In genomic region chrX:109475174-109475891, GRCh38 we compare ENCODE assay signal across 8 cellular contexts. TPM values are rescaled to one million over a fixed set of nuclear protein-coding genes. Genes with fewer than 3 reads are reported as not detected.
DNase-seq lines count a peak whose midpoint lies in the region; ATAC-seq and TF ChIP-seq lines count a peak whose summit lies in the region.

No MANE protein-coding gene starts in this region.

- no peaks in the 10 kb centered on the region for H3K79me2 ChIP-seq in MM.1S (ENCODE audit: low read length)

- no peaks in the 10 kb centered on the region for H3K4me1 ChIP-seq in MM.1S (ENCODE audit: low read length)
- H3K4me1 ChIP-seq in CD8-positive, alpha-beta memory T cell (ENCODE audit: insufficient read depth, low read length): no peaks in the 10 kb centered on the region

- H3K4me3 ChIP-seq in MM.1S (ENCODE audit: low read length): no peak overlapping the region
- no peak overlapping the region for H3K4me3 ChIP-seq in retinal pigment epithelial cell (ENCODE audit: low read length)
- H3K4me3 ChIP-seq in CD8-positive, alpha-beta memory T cell (ENCODE audit: low read length): no peak overlapping the region

- peak; percentile 75 for ATAC-seq in WTC11
- ATAC-seq in left cardiac atrium: peak; percentile 57 to 78
- ATAC-seq in HG02571 (IDR thresholded peaks at IDR 0.05; ENCODE audit: unreplicated experiment): no peak

- no peak overlapping the region for H3K27ac Mint-ChIP-seq in WTC11
- H3K27ac Mint-ChIP-seq in CD8-positive, alpha-beta memory T cell: no peak overlapping the region

- H3K4me2 ChIP-seq in MM.1S (ENCODE audit: low read depth, low read length): no peak overlapping the region

- CTCF ChIA-PET in WTC11 (lab: Charles Lee): interaction anchor here (0.8 to 3.8 kb wide), 4 partner anchors 10 to 776 kb away, joined by 3 to 33 read pairs (median 6); no protein-coding TSS in a partner anchor
- CTCF ChIA-PET in CD8-positive, alpha-beta memory T cell (lab: Charles Lee): no interaction called here

- H3K36me3 Mint-ChIP-seq in WTC11: no peaks in the 10 kb centered on the region
- no peaks in the 10 kb centered on the region for H3K36me3 Mint-ChIP-seq in CD8-positive, alpha-beta memory T cell

- H3K27ac ChIP-seq in MM.1S (ENCODE audit: low read length): no peak overlapping the region
- H3K27ac ChIP-seq in CD8-positive, alpha-beta memory T cell (ENCODE audit: low read depth, low read length): no peak overlapping the region

- intact Hi-C loops in left cardiac atrium (cut with DNase I): loop anchor here in 1 of 2 donors (10.0 kb wide), 1 partner anchor 1271 kb away; no protein-coding TSS in a partner anchor

- DNase-seq in activated CD8-positive, alpha-beta memory T cell treated with anti-CD3 and anti-CD28 coated beads, Interleukin-2, amount 50 U/mL, for 48 hours: peak; percentile 41
- DNase-seq in activated CD8-positive, alpha-beta memory T cell treated with anti-CD3 and anti-CD28 coated beads, Interleukin-2, amount 50 U/mL, for 4 hours: no peak
- DNase-seq in MM.1S: no peak
- DNase-seq in WTC11 (ENCODE audit: low spot score): peak; percentile 57
- DNase-seq in left cardiac atrium: peak; percentile 26
- DNase-seq in retinal pigment epithelial cell (ENCODE audit: low read depth): no peak
- DNase-seq in CD8-positive, alpha-beta memory T cell: no peak

- peak; percentile 26; the same call in 1 of the 2 replicates for TF ChIP-seq CTCF in MM.1S (IDR thresholded peaks at IDR 0.05; ENCODE audit: low read length)
- TF ChIP-seq CTCF in WTC11 (IDR thresholded peaks at IDR 0.05): no peak
- TF ChIP-seq CTCF in retinal pigment epithelial cell (conservative IDR thresholded peaks at IDR 0.05; ENCODE audit: low read depth, low read length): peak; percentile 55

- no peaks in the 10 kb centered on the region for H3K9me3 ChIP-seq in MM.1S (replicated peaks; ENCODE audit: insufficient read depth, low read length)
- H3K9me3 ChIP-seq in CD8-positive, alpha-beta memory T cell (ENCODE audit: low read length): no peaks in the 10 kb centered on the region

- H3K9me3 Mint-ChIP-seq in WTC11: no peaks in the 10 kb centered on the region
- no peaks in the 10 kb centered on the region for H3K9me3 Mint-ChIP-seq in CD8-positive, alpha-beta memory T cell

- H3K27me3 ChIP-seq in MM.1S (replicated peaks; ENCODE audit: insufficient read depth, low read length): no peaks in the 10 kb centered on the region
- H3K27me3 ChIP-seq in CD8-positive, alpha-beta memory T cell (ENCODE audit: insufficient read depth, low read length, poor library complexity, severe bottlenecking): no peaks in the 10 kb centered on the region

- H3K4me3 Mint-ChIP-seq in WTC11: no peak overlapping the region
- H3K4me3 Mint-ChIP-seq in CD8-positive, alpha-beta memory T cell: no peak overlapping the region

- no peaks in the 10 kb centered on the region for H3K27me3 Mint-ChIP-seq in WTC11 (ENCODE audit: low read depth)
- H3K27me3 Mint-ChIP-seq in CD8-positive, alpha-beta memory T cell: peaks cover 13% of the 10 kb centered on the region in 2 donors

- H3K4me1 Mint-ChIP-seq in WTC11: peaks cover 19% of the 10 kb centered on the region
- no peaks in the 10 kb centered on the region for H3K4me1 Mint-ChIP-seq in CD8-positive, alpha-beta memory T cell

- H3K36me3 ChIP-seq in MM.1S (replicated peaks; ENCODE audit: insufficient read depth, low read length): no peaks in the 10 kb centered on the region
- no peaks in the 10 kb centered on the region for H3K36me3 ChIP-seq in CD8-positive, alpha-beta memory T cell (ENCODE audit: insufficient read depth, low read length)

- H3K9ac ChIP-seq in MM.1S (ENCODE audit: low read length): no peak overlapping the region

- no peak overlapping the region for H2AFZ ChIP-seq in MM.1S (ENCODE audit: low read length)

- POLR2A ChIA-PET in WTC11 (lab: Charles Lee): no interaction called here
- POLR2A ChIA-PET in CD8-positive, alpha-beta memory T cell (lab: Charles Lee): no interaction called here

- no peaks in the 10 kb centered on the region for H4K20me1 ChIP-seq in MM.1S (ENCODE audit: insufficient read depth, low read length)

- H3K9me2 ChIP-seq in MM.1S (replicated peaks; ENCODE audit: insufficient read depth, low read length): no peaks in the 10 kb centered on the region

- H3F3A ChIP-seq in MM.1S (ENCODE audit: insufficient read depth, low read length): no peaks in the 10 kb centered on the region

TF ChIP-seq in WTC11, 78 proteins besides CTCF, POLR2A, EP300 and RAD21:
- TF ChIP-seq HMGXB4 (CRISPR knock-in tag; IDR thresholded peaks at IDR 0.05) (0 out of 2 replicates have a peak, but pooled peaks have one; percentile 41), AFF4 (CRISPR knock-in tag; IDR thresholded peaks at IDR 0.05; ENCODE audit: borderline replicate concordance) (no peak), MAX (CRISPR knock-in tag; IDR thresholded peaks at IDR 0.05) (peak; percentile 61)

RNA-seq across cellular contexts. Expression of gene GUCY2F, which starts 6.6 kb away (rescaled TPM):
- total RNA-seq in WTC11 (2021) (0.09 TPM in 1 of 3 replicates, not detected in the others), left cardiac atrium (not detected)
- not detected for total RNA-seq in CD8-positive, alpha-beta memory T cell
- not detected for polyA plus RNA-seq in CD8-positive, alpha-beta memory T cell

Comparison
In these comparisons a context has a peak if more than half of its experiments do, and no peak if none do; other contexts are left out.
1. DNase-seq: peak in activated CD8-positive, alpha-beta memory T cell treated with anti-CD3 and anti-CD28 coated beads, Interleukin-2, amount 50 U/mL, for 48 hours (single experiment), WTC11 (single experiment) and left cardiac atrium (single experiment); none in activated CD8-positive, alpha-beta memory T cell treated with anti-CD3 and anti-CD28 coated beads, Interleukin-2, amount 50 U/mL, for 4 hours (single experiment), MM.1S (single experiment), retinal pigment epithelial cell (single experiment) and CD8-positive, alpha-beta memory T cell (0 of 5).